10 cellular contexts compared by ENCODE assay signal in the genomic region with DNA sequence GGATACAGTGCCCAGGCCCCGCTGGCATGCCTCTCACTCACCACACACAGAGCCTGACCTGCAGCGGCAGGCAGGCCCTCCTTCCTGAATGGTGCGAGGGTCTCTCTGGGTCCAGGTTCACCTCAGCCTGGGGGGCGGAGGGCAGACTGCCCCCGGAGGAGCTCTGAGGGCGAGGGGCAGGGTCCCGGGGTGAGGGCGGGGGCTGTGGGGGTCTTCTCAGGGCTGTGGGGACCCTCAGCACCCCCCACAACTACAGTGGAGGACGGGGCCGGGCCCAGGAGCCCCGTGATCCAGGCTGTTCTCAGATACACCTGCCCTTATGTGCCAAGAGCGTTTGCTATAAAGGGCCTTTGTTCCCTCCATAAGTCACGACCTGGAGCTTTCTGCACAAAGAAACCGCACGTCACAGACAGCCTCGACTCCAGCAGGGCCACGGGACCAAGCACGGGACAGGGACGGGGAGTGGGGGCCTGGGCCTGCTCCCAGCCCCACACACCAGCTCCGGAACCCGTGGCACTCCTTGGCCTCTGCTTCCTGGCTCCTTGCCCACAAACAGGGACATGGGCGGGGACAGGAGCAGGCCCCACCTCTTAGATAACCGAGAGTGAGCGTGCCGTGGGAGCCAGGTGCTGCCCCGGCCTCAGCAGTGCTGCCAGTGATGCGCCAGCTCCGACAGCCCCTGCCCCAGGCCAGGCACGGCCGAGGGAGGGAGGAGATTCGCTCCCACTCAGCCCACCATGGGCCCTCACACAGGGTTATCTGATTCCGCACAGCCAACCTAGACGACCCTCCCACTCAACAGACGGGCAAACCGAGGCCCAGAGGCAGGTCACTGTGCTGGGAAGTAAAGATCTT.
DNase-seq lines count a peak whose midpoint lies in the region; ATAC-seq, FAIRE-seq and TF ChIP-seq lines count a peak whose summit lies in the region.
"Had no signal": no experiment of that assay in that cellular context is flagged by ENCODE, and none has a peak within 500 bp of the region (broad histone marks: within the 10 kb centered on the region; RNA-seq: fewer than 3 reads in every experiment).

No MANE protein-coding gene starts in this region.

- H3K4me3 Mint-ChIP-seq in brain: no peak overlapping the region

- no peak overlapping the region for H2AFZ ChIP-seq in HepG2 (ENCODE audit: low read length)

- no peak for DNase-seq in HepG2 (ENCODE audit: low spot score)
- DNase-seq in right lobe of liver: no peak
- peak; percentile 77 for DNase-seq in mucosa of gallbladder (ENCODE audit: low spot score)
- DNase-seq in vagina (ENCODE audit: extremely low spot score in 2 of 2): no peak
- no peak for DNase-seq in iPS-NIHi7 (ENCODE audit: extremely low spot score)
- DNase-seq in effector CD8-positive, alpha-beta T cell (lab: John Stamatoyannopoulos, UW): no peak
- DNase-seq in DMS153 (lab: John Stamatoyannopoulos, UW): no peak
- DNase-seq: amniotic stem cell had no signal

- no peak for TF ChIP-seq POLR2A in HepG2 (IDR thresholded peaks at IDR 0.05; ENCODE audit: insufficient read depth in 1 of 2, low read depth in 2 of 2, low read length in 2 of 2)
- TF ChIP-seq POLR2A in right lobe of liver (IDR thresholded peaks at IDR 0.05): no peak
- TF ChIP-seq POLR2A in vagina (IDR thresholded peaks at IDR 0.05): no peak

- H3K27ac ChIP-seq in HepG2 (ENCODE audit: extremely low read length, insufficient read depth, low read length) (no peak overlapping the region), right lobe of liver (no peak overlapping the region), vagina (peak overlapping the region; percentile 70)
- H3K27ac ChIP-seq: BLaER1 treated with 17β-estradiol and CSF1 and Interleukin-3, amounts not matched to agents 10 nM and 100 nM had no signal

- intact Hi-C loops in HepG2 (cut with micrococcal nuclease; ENCODE audit: unreplicated experiment): no loop called here
- intact Hi-C loops in right lobe of liver (cut with DNase I): no loop called here
- intact Hi-C loops in vagina (cut with DNase I): no loop called here

- no peak for TF ChIP-seq CTCF in HepG2 (CRISPR knock-in tag; IDR thresholded peaks at IDR 0.05)
- TF ChIP-seq CTCF in right lobe of liver (IDR thresholded peaks at IDR 0.05): no peak
- no peak for TF ChIP-seq CTCF in brain (conservative IDR thresholded peaks at IDR 0.05)
- no peak for TF ChIP-seq CTCF in vagina (IDR thresholded peaks at IDR 0.05)

- H3K4me2 ChIP-seq in HepG2 (ENCODE audit: low read depth, low read length): no peak overlapping the region
- H3K4me2 ChIP-seq: BLaER1 treated with 17β-estradiol and CSF1 and Interleukin-3, amounts not matched to agents 10 nM and 100 nM had no signal

- H3K9ac ChIP-seq in HepG2 (ENCODE audit: insufficient read depth, low read depth, low read length): no peak overlapping the region
- H3K9ac ChIP-seq: BLaER1 treated with 17β-estradiol and CSF1 and Interleukin-3, amounts not matched to agents 10 nM and 100 nM had no signal

- no peaks in the 10 kb centered on the region for H3K79me2 ChIP-seq in HepG2 (ENCODE audit: insufficient read depth, low read length)

- no peak for FAIRE-seq in HepG2 (lab: Jason Lieb, UNC)

- peaks cover 72% of the 10 kb centered on the region for H3K4me1 Mint-ChIP-seq in brain

- H3K4me1 ChIP-seq in HepG2 (ENCODE audit: insufficient read depth, low read length) (no peaks in the 10 kb centered on the region), right lobe of liver (peaks cover 0 to 32% (median 15%) of the 10 kb centered on the region in 4 donors), vagina (peaks cover 80% of the 10 kb centered on the region)

- TF ChIP-seq RAD21 in HepG2 (CRISPR knock-in tag; IDR thresholded peaks at IDR 0.05): no peak

- no TSS peak for BruUV-seq in HepG2 (replicated peaks; lab: Mats Ljungman, UMichigan)

- CTCF ChIA-PET in HepG2 (lab: Yijun Ruan, JAX; ENCODE audit: low intra/inter-chr PET ratio, low total read pairs): no interaction called here

- no peaks in the 10 kb centered on the region for H3K27me3 Mint-ChIP-seq in brain

- WGBS in HepG2 (ENCODE audit: low lambda C conversion rate): 78% methylated on average over 7 of the region's 35 CpGs
- WGBS in right lobe of liver (ENCODE audit: insufficient coverage, low coverage, low lambda C conversion rate, missing lambda C conversion rate): no CpG with 5 or more reads among the region's 35 CpGs

- no peaks in the 10 kb centered on the region for H3K9me3 Mint-ChIP-seq in brain

- no peaks in the 10 kb centered on the region for H3K9me3 ChIP-seq in HepG2 (ENCODE audit: low read length)
- no peaks in the 10 kb centered on the region for H3K9me3 ChIP-seq in right lobe of liver
- H3K9me3 ChIP-seq in vagina: no peaks in the 10 kb centered on the region
- H3K9me3 ChIP-seq: BLaER1 treated with 17β-estradiol and CSF1 and Interleukin-3, amounts not matched to agents 10 nM and 100 nM had no signal

- POLR2A ChIA-PET in HepG2 (lab: Yijun Ruan, JAX): no interaction called here

- peaks cover 17 to 58% of the 10 kb centered on the region in 2 experiments; a peak in 4 of 5 replicates for H3K36me3 ChIP-seq in HepG2 (replicated peaks in 1 of 2; ENCODE audit: control insufficient read depth in 1 of 2, insufficient read depth in 2 of 2, low read length in 2 of 2)
- H3K36me3 ChIP-seq in right lobe of liver: peaks cover 0 to 11% (median 0%) of the 10 kb centered on the region in 4 donors
- H3K36me3 ChIP-seq in vagina: peaks cover 0 to 31% of the 10 kb centered on the region in 2 donors

- peaks cover 35% of the 10 kb centered on the region for H3K36me3 Mint-ChIP-seq in brain

- in situ Hi-C loops in HepG2 (cut with HindIII; ENCODE audit: extremely low pct_ligation_motif_present, low pct_unique_long_range_greater_than_20kb): no loop called here

- H3K4me3 ChIP-seq in HepG2 (replicated peaks in 1 of 3; ENCODE audit: insufficient read depth in 1 of 3, low read depth in 2 of 3, low read length in 3 of 3): no peak overlapping the region
- H3K4me3 ChIP-seq in right lobe of liver: no peak overlapping the region
- H3K4me3 ChIP-seq in vagina: no peak overlapping the region
- H3K4me3 ChIP-seq: BLaER1 treated with 17β-estradiol and CSF1 and Interleukin-3, amounts not matched to agents 10 nM and 100 nM had no signal

- ATAC-seq in HepG2 (no peak), right lobe of liver (no peak)

- no peaks in the 10 kb centered on the region; the same call in 1 of the 2 replicates for H4K20me1 ChIP-seq in HepG2 (ENCODE audit: insufficient read depth, low read length)

- no peaks in the 10 kb centered on the region for H3K27me3 ChIP-seq in HepG2 (ENCODE audit: control insufficient read depth in 1 of 2, insufficient read depth in 2 of 2, low read length in 2 of 2)
- H3K27me3 ChIP-seq in right lobe of liver: no peaks in the 10 kb centered on the region
- no peaks in the 10 kb centered on the region for H3K27me3 ChIP-seq in vagina
- H3K27me3 ChIP-seq: BLaER1 treated with 17β-estradiol and CSF1 and Interleukin-3, amounts not matched to agents 10 nM and 100 nM had no signal

- H3K27ac Mint-ChIP-seq in brain: peak overlapping the region in 4 of 5 experiments; percentile 41 to 95 (median 91)

- TF ChIP-seq EP300 in HepG2 (IDR thresholded peaks at IDR 0.05; ENCODE audit: low read depth in 2 of 2, low read length in 2 of 2) (no peak), HepG2 (CRISPR knock-in tag; IDR thresholded peaks at IDR 0.05; ENCODE audit: borderline replicate concordance) (no peak)

TF ChIP-seq in HepG2, 621 proteins besides CTCF, POLR2A, EP300 and RAD21:
- no peak for TF ChIP-seq ZUFSP (CRISPR knock-in tag; IDR thresholded peaks at IDR 0.05; ENCODE audit: borderline replicate concordance)
- peak; percentile 75 for TF ChIP-seq ZNF629 (CRISPR knock-in tag; conservative IDR thresholded peaks at IDR 0.05)
- TF ChIP-seq ZBTB38 (CRISPR knock-in tag; IDR thresholded peaks at IDR 0.05): peak; percentile 13; the same call in 1 of the 2 replicates
- TF ChIP-seq ARHGAP35 (CRISPR knock-in tag; IDR thresholded peaks at IDR 0.05; ENCODE audit: borderline replicate concordance): no peak
- TF ChIP-seq ZKSCAN1 (IDR thresholded peaks at IDR 0.05; ENCODE audit: low read length): no peak
- TF ChIP-seq BHLHE40 (IDR thresholded peaks at IDR 0.05; ENCODE audit: low read length): peak; percentile 43; the same call in 1 of the 2 replicates
